1 cellular context compared by ENCODE assay signal in genomic region chr2:177413703-177414102, GRCh38.
TF ChIP-seq lines count a peak whose summit lies in the region.

No MANE protein-coding gene starts in this region.

TF ChIP-seq in K562, 482 proteins besides CTCF, POLR2A, EP300 and RAD21:
- TF ChIP-seq PKNOX1 (IDR thresholded peaks at IDR 0.05) = 0 out of 2 replicates have a peak, but pooled peaks have one; percentile 18
- TF ChIP-seq NR3C1 (CRISPR knock-in tag; IDR thresholded peaks at IDR 0.05) = no peak
